ENCODE assay signal across 1 cellular context in the genomic region with DNA sequence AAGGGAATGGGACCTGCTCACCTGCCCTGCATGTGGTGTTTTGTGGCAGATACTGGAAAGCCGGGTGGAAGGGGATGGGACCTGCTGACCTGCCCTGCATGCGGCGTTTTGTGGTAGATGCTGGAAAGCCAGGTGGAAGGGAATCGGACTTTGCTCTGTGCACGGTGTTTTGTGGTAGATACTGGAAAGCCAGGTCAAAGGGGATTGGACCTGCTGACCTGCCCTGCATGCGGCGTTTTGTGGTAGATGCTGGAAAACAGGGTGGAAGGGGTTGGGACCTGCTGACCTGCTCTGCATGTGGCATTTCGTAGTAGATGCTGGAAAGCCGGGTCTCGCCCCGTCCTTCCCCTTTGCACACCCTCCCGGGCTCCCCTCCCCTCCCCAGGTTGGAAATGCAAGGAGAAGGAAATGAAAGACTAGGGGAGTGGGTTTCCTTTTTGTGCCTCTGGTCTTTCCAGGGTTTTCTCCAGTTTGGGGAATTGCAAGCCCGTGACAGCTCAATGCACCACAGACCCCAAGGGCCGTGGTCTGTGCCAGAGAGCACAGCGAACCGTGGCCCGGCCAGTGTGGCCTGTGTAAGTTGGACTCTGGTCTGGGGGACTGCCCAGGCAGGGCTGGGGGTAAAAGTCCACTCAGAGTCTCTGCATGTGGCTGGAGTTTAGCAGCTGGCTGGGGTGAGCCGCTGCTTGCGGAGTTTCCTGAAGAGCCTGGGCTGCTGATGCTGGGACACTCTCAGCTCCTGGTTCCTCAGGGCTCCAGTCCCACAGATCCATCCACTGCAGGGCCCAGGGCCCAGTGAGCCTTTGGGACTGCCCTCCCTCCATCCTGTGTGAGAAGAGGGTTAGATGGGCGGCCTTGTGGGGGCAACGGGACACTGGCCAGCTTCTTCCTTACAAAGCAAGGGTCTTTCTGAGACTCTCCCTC.
A peak's percentile ranks its signal among the peaks of the same experiment; 100 is the strongest.
TF ChIP-seq lines count a peak whose summit lies in the region.

No MANE protein-coding gene starts in this region.

TF ChIP-seq in HepG2, 621 proteins besides CTCF, POLR2A, EP300 and RAD21 (continued from another document and continues in another):
- TF ChIP-seq PRDM4 (CRISPR knock-in tag; IDR thresholded peaks at IDR 0.05; ENCODE audit: borderline replicate concordance) (no peak), ZNF841 (CRISPR knock-in tag; IDR thresholded peaks at IDR 0.05; ENCODE audit: borderline replicate concordance) (no peak), BATF2 (CRISPR knock-in tag; IDR thresholded peaks at IDR 0.05) (no peak), ZNF34 (CRISPR knock-in tag; IDR thresholded peaks at IDR 0.05; ENCODE audit: borderline replicate concordance) (no peak), ZNF207 (IDR thresholded peaks at IDR 0.05; ENCODE audit: borderline replicate concordance) (no peak), ZBTB10 (CRISPR knock-in tag; IDR thresholded peaks at IDR 0.05; ENCODE audit: borderline replicate concordance) (peak; percentile 44; the same call in 1 of the 2 replicates), ELK4 (CRISPR knock-in tag; IDR thresholded peaks at IDR 0.05; ENCODE audit: borderline replicate concordance) (no peak), SMARCC2 (IDR thresholded peaks at IDR 0.05) (no peak), RFX3 (CRISPR knock-in tag; IDR thresholded peaks at IDR 0.05) (no peak), ZNF460 (CRISPR knock-in tag; IDR thresholded peaks at IDR 0.05; ENCODE audit: borderline replicate concordance) (no peak), ZNF280B (CRISPR knock-in tag; IDR thresholded peaks at IDR 0.05; ENCODE audit: borderline replicate concordance) (no peak), RXRA (CRISPR knock-in tag; IDR thresholded peaks at IDR 0.05) (0 out of 2 replicates have a peak, but pooled peaks have one; percentile 39), ZNF362 (CRISPR knock-in tag; IDR thresholded peaks at IDR 0.05; ENCODE audit: borderline replicate concordance) (no peak), PHF8 (CRISPR knock-in tag; IDR thresholded peaks at IDR 0.05) (no peak), PHB2 (IDR thresholded peaks at IDR 0.05; ENCODE audit: partially characterized antibody) (no peak), ZHX2 (IDR thresholded peaks at IDR 0.05; ENCODE audit: low read depth) (no peak), ZHX2 (CRISPR knock-in tag; IDR thresholded peaks at IDR 0.05; ENCODE audit: borderline replicate concordance) (no peak), RFX5 (IDR thresholded peaks at IDR 0.05; ENCODE audit: low read depth, low read length) (no peak), GFI1 (CRISPR knock-in tag; IDR thresholded peaks at IDR 0.05; ENCODE audit: borderline replicate concordance) (peak; percentile 56; the same call in 1 of the 2 replicates), RBFOX2 (IDR thresholded peaks at IDR 0.05; ENCODE audit: low read depth, low read length) (no peak), ZFP82 (CRISPR knock-in tag; IDR thresholded peaks at IDR 0.05; ENCODE audit: borderline replicate concordance) (no peak), HNRNPLL (IDR thresholded peaks at IDR 0.05; ENCODE audit: low read depth, low read length, poor library complexity, severe bottlenecking) (peak; percentile 51), RCOR2 (CRISPR knock-in tag; IDR thresholded peaks at IDR 0.05) (0 out of 2 replicates have a peak, but pooled peaks have one; percentile 6), NCOA1 (CRISPR knock-in tag; IDR thresholded peaks at IDR 0.05) (no peak)
- TF ChIP-seq, protein P1, sequence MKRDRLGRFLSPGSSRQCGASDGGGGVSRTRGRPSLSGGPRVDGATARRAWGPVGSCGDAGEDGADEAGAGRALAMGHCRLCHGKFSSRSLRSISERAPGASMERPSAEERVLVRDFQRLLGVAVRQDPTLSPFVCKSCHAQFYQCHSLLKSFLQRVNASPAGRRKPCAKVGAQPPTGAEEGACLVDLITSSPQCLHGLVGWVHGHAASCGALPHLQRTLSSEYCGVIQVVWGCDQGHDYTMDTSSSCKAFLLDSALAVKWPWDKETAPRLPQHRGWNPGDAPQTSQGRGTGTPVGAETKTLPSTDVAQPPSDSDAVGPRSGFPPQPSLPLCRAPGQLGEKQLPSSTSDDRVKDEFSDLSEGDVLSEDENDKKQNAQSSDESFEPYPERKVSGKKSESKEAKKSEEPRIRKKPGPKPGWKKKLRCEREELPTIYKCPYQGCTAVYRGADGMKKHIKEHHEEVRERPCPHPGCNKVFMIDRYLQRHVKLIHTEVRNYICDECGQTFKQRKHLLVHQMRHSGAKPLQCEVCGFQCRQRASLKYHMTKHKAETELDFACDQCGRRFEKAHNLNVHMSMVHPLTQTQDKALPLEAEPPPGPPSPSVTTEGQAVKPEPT (CRISPR knock-in tag; IDR thresholded peaks at IDR 0.05; ENCODE audit: low read depth), result no peak
- TF ChIP-seq, protein P2, sequence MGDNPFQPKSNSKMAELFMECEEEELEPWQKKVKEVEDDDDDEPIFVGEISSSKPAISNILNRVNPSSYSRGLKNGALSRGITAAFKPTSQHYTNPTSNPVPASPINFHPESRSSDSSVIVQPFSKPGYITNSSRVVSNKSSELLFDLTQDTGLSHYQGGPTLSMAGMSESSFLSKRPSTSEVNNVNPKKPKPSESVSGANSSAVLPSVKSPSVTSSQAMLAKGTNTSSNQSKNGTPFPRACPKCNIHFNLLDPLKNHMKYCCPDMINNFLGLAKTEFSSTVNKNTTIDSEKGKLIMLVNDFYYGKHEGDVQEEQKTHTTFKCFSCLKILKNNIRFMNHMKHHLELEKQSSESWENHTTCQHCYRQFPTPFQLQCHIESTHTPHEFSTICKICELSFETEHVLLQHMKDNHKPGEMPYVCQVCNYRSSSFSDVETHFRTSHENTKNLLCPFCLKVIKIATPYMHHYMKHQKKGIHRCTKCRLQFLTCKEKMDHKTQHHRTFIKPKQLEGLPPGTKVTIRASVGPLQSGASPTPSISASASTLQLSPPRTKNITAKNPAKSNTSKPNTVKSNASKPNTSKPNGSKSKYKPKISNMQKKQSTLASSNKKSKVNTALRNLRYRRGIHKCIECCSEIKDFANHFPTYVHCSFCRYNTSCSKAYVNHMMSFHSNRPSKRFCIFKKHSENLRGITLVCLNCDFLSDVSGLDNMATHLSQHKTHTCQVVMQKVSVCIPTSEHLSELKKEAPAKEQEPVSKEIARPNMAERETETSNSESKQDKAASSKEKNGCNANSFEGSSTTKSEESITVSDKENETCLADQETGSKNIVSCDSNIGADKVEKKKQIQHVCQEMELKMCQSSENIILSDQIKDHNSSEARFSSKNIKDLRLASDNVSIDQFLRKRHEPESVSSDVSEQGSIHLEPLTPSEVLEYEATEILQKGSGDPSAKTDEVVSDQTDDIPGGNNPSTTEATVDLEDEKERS (CRISPR knock-in tag; IDR thresholded peaks at IDR 0.05), result no peak
